ENCODE assay signal across 2 cellular contexts in the genomic region with DNA sequence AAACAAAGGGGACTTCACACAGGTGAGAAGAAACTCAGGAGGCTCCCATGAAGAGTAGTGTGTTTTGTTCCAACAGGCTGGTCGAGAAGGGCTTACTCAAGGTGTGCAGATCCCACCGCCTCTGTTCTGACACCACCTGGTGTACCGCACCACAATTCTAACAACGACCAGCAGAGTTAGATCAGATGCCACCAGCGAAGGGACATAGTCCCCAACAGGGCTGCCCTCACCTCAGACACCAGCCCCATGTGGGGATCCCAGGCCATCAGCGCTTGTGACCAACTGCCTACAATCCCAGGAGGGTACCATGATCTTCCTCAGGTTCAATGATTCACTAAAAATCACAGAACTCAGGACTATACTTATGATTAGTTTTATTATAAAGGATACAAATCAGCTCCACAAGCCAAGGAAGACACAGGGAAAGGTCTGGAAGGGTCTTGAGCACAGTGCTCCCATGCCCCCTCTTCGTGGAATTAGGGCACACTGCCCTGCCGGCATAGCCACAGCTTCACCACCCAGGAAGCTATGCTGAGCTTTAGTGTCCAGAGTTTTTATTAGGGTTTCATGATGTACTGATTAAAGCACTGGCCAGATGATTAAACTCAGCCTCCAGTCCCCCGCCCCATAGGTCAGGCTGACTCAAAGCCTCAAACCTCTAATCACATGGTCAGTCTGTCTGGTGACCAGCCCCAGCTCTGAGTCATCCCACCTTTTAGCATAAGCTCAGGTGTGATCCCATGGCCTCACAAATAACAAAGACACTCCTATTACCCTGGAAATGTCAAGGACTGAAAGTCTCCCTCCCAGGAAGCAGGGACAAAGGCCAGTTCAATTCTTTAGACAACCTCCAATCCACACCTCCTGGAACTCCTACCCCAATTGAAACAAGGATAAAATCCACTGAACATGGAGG.
TF ChIP-seq lines count a peak whose summit lies in the region.

No MANE protein-coding gene starts in this region.

TF ChIP-seq in Ishikawa, 13 proteins besides CTCF, POLR2A, EP300 and RAD21:
- TF ChIP-seq TCF12 (IDR thresholded peaks at IDR 0.05; ENCODE audit: low read depth) = no peak
- no peak for TF ChIP-seq EGR1 (IDR thresholded peaks at IDR 0.05)
- TF ChIP-seq, protein P1, sequence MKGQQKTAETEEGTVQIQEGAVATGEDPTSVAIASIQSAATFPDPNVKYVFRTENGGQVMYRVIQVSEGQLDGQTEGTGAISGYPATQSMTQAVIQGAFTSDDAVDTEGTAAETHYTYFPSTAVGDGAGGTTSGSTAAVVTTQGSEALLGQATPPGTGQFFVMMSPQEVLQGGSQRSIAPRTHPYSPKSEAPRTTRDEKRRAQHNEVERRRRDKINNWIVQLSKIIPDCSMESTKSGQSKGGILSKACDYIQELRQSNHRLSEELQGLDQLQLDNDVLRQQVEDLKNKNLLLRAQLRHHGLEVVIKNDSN (IDR thresholded peaks at IDR 0.05) = 0 out of 2 replicates have a peak, but pooled peaks have one; percentile 35
- no peak for TF ChIP-seq TAF1 (IDR thresholded peaks at IDR 0.05; ENCODE audit: low read depth)

TF ChIP-seq in K562, 482 proteins besides CTCF, POLR2A, EP300 and RAD21:
- TF ChIP-seq, protein P2, sequence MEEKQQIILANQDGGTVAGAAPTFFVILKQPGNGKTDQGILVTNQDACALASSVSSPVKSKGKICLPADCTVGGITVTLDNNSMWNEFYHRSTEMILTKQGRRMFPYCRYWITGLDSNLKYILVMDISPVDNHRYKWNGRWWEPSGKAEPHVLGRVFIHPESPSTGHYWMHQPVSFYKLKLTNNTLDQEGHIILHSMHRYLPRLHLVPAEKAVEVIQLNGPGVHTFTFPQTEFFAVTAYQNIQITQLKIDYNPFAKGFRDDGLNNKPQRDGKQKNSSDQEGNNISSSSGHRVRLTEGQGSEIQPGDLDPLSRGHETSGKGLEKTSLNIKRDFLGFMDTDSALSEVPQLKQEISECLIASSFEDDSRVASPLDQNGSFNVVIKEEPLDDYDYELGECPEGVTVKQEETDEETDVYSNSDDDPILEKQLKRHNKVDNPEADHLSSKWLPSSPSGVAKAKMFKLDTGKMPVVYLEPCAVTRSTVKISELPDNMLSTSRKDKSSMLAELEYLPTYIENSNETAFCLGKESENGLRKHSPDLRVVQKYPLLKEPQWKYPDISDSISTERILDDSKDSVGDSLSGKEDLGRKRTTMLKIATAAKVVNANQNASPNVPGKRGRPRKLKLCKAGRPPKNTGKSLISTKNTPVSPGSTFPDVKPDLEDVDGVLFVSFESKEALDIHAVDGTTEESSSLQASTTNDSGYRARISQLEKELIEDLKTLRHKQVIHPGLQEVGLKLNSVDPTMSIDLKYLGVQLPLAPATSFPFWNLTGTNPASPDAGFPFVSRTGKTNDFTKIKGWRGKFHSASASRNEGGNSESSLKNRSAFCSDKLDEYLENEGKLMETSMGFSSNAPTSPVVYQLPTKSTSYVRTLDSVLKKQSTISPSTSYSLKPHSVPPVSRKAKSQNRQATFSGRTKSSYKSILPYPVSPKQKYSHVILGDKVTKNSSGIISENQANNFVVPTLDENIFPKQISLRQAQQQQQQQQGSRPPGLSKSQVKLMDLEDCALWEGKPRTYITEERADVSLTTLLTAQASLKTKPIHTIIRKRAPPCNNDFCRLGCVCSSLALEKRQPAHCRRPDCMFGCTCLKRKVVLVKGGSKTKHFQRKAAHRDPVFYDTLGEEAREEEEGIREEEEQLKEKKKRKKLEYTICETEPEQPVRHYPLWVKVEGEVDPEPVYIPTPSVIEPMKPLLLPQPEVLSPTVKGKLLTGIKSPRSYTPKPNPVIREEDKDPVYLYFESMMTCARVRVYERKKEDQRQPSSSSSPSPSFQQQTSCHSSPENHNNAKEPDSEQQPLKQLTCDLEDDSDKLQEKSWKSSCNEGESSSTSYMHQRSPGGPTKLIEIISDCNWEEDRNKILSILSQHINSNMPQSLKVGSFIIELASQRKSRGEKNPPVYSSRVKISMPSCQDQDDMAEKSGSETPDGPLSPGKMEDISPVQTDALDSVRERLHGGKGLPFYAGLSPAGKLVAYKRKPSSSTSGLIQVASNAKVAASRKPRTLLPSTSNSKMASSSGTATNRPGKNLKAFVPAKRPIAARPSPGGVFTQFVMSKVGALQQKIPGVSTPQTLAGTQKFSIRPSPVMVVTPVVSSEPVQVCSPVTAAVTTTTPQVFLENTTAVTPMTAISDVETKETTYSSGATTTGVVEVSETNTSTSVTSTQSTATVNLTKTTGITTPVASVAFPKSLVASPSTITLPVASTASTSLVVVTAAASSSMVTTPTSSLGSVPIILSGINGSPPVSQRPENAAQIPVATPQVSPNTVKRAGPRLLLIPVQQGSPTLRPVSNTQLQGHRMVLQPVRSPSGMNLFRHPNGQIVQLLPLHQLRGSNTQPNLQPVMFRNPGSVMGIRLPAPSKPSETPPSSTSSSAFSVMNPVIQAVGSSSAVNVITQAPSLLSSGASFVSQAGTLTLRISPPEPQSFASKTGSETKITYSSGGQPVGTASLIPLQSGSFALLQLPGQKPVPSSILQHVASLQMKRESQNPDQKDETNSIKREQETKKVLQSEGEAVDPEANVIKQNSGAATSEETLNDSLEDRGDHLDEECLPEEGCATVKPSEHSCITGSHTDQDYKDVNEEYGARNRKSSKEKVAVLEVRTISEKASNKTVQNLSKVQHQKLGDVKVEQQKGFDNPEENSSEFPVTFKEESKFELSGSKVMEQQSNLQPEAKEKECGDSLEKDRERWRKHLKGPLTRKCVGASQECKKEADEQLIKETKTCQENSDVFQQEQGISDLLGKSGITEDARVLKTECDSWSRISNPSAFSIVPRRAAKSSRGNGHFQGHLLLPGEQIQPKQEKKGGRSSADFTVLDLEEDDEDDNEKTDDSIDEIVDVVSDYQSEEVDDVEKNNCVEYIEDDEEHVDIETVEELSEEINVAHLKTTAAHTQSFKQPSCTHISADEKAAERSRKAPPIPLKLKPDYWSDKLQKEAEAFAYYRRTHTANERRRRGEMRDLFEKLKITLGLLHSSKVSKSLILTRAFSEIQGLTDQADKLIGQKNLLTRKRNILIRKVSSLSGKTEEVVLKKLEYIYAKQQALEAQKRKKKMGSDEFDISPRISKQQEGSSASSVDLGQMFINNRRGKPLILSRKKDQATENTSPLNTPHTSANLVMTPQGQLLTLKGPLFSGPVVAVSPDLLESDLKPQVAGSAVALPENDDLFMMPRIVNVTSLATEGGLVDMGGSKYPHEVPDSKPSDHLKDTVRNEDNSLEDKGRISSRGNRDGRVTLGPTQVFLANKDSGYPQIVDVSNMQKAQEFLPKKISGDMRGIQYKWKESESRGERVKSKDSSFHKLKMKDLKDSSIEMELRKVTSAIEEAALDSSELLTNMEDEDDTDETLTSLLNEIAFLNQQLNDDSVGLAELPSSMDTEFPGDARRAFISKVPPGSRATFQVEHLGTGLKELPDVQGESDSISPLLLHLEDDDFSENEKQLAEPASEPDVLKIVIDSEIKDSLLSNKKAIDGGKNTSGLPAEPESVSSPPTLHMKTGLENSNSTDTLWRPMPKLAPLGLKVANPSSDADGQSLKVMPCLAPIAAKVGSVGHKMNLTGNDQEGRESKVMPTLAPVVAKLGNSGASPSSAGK (IDR thresholded peaks at IDR 0.05) = 0 out of 2 replicates have a peak, but pooled peaks have one; percentile 25
- TF ChIP-seq RAD51 (IDR thresholded peaks at IDR 0.05; ENCODE audit: borderline replicate concordance, low read depth) (peak; percentile 53; the same call in 1 of the 2 replicates), L3MBTL2 (IDR thresholded peaks at IDR 0.05) (peak; percentile 48), JUN (IDR thresholded peaks at IDR 0.05; ENCODE audit: borderline replicate concordance, low read depth, low read length) (peak; percentile 77), JUN (CRISPR knock-in tag; IDR thresholded peaks at IDR 0.05; ENCODE audit: borderline replicate concordance) (no peak), ZNF444 (CRISPR knock-in tag; IDR thresholded peaks at IDR 0.05) (no peak), ZNF239 (CRISPR knock-in tag; IDR thresholded peaks at IDR 0.05) (no peak), CBX1 (IDR thresholded peaks at IDR 0.05; ENCODE audit: low read depth) (no peak), ATF3 (IDR thresholded peaks at IDR 0.05) (peak; percentile 77), ATF3 (CRISPR knock-in tag; conservative IDR thresholded peaks at IDR 0.05) (no peak), ZEB2 (IDR thresholded peaks at IDR 0.05) (peak; percentile 18; the same call in 1 of the 2 replicates), JUND (IDR thresholded peaks at IDR 0.05; ENCODE audit: borderline replicate concordance, low read depth, low read length) (peak; percentile 74; the same call in 1 of the 2 replicates), JUND (tag; IDR thresholded peaks at IDR 0.05; ENCODE audit: borderline replicate concordance, low read depth, low read length) (no peak; the same call in 2 of the 3 replicates), SMARCC2 (IDR thresholded peaks at IDR 0.05; ENCODE audit: low read depth) (no peak), FOSL1 (tag; conservative IDR thresholded peaks at IDR 0.05) (peak; percentile 86)
- TF ChIP-seq, protein P3, sequence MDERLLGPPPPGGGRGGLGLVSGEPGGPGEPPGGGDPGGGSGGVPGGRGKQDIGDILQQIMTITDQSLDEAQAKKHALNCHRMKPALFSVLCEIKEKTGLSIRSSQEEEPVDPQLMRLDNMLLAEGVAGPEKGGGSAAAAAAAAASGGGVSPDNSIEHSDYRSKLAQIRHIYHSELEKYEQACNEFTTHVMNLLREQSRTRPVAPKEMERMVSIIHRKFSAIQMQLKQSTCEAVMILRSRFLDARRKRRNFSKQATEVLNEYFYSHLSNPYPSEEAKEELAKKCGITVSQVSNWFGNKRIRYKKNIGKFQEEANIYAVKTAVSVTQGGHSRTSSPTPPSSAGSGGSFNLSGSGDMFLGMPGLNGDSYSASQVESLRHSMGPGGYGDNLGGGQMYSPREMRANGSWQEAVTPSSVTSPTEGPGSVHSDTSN (CRISPR knock-in tag; IDR thresholded peaks at IDR 0.05; ENCODE audit: low read depth) = no peak
- TF ChIP-seq, protein P3 (tag; conservative IDR thresholded peaks at IDR 0.05; ENCODE audit: low read depth) = no peak
- TF ChIP-seq, protein P4, sequence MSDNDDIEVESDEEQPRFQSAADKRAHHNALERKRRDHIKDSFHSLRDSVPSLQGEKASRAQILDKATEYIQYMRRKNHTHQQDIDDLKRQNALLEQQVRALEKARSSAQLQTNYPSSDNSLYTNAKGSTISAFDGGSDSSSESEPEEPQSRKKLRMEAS (CRISPR knock-in tag; IDR thresholded peaks at IDR 0.05) = peak; percentile 23; the same call in 1 of the 2 replicates
